ENCODE assay signal across 1 cellular context in the genomic region with DNA sequence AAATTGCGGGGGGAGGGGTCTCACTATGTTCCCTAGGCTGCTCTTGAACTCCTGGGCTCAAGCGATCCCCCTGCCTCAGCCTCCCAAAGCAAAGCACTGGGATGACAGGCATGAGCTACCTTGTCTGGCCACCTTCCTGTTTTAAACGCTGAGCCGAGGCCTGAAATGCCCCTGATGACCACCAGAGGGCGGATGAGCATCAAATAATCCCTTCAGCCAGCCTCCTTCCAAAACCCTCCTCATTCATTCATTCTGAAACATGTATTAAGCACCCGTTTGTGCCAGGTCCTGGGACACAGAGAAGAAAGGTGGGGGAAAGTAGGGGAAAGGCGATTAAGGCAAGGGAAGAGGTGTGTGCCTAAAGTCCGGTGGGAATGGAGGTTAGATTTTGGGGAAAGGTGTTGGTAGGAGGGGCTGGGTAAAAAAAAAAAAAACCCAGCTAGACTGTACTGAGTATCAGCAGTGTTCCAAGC.
TF ChIP-seq lines count a peak whose summit lies in the region.

No MANE protein-coding gene starts in this region.

TF ChIP-seq in GM23338, 12 proteins besides CTCF, POLR2A, EP300 and RAD21 (continued from another document):
- TF ChIP-seq, protein P1, sequence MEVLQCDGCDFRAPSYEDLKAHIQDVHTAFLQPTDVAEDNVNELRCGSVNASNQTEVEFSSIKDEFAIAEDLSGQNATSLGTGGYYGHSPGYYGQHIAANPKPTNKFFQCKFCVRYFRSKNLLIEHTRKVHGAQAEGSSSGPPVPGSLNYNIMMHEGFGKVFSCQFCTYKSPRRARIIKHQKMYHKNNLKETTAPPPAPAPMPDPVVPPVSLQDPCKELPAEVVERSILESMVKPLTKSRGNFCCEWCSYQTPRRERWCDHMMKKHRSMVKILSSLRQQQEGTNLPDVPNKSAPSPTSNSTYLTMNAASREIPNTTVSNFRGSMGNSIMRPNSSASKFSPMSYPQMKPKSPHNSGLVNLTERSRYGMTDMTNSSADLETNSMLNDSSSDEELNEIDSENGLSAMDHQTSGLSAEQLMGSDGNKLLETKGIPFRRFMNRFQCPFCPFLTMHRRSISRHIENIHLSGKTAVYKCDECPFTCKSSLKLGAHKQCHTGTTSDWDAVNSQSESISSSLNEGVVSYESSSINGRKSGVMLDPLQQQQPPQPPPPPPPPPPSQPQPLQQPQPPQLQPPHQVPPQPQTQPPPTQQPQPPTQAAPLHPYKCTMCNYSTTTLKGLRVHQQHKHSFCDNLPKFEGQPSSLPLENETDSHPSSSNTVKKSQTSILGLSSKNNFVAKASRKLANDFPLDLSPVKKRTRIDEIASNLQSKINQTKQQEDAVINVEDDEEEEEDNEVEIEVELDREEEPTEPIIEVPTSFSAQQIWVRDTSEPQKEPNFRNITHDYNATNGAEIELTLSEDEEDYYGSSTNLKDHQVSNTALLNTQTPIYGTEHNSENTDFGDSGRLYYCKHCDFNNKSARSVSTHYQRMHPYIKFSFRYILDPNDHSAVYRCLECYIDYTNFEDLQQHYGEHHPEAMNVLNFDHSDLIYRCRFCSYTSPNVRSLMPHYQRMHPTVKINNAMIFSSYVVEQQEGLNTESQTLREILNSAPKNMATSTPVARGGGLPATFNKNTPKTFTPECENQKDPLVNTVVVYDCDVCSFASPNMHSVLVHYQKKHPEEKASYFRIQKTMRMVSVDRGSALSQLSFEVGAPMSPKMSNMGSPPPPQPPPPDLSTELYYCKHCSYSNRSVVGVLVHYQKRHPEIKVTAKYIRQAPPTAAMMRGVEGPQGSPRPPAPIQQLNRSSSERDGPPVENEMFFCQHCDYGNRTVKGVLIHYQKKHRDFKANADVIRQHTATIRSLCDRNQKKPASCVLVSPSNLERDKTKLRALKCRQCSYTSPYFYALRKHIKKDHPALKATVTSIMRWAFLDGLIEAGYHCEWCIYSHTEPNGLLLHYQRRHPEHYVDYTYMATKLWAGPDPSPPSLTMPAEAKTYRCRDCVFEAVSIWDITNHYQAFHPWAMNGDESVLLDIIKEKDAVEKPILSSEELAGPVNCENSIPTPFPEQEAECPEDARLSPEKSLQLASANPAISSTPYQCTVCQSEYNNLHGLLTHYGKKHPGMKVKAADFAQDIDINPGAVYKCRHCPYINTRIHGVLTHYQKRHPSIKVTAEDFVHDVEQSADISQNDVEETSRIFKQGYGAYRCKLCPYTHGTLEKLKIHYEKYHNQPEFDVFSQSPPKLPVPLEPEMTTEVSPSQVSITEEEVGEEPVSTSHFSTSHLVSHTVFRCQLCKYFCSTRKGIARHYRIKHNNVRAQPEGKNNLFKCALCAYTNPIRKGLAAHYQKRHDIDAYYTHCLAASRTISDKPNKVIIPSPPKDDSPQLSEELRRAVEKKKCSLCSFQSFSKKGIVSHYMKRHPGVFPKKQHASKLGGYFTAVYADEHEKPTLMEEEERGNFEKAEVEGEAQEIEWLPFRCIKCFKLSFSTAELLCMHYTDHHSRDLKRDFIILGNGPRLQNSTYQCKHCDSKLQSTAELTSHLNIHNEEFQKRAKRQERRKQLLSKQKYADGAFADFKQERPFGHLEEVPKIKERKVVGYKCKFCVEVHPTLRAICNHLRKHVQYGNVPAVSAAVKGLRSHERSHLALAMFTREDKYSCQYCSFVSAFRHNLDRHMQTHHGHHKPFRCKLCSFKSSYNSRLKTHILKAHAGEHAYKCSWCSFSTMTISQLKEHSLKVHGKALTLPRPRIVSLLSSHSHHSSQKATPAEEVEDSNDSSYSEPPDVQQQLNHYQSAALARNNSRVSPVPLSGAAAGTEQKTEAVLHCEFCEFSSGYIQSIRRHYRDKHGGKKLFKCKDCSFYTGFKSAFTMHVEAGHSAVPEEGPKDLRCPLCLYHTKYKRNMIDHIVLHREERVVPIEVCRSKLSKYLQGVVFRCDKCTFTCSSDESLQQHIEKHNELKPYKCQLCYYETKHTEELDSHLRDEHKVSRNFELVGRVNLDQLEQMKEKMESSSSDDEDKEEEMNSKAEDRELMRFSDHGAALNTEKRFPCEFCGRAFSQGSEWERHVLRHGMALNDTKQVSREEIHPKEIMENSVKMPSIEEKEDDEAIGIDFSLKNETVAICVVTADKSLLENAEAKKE (CRISPR knock-in tag; IDR thresholded peaks at IDR 0.05): no peak
- no peak for TF ChIP-seq POLR2AphosphoS5 (IDR thresholded peaks at IDR 0.05; ENCODE audit: low read depth)
- TF ChIP-seq CREB1 (CRISPR knock-in tag; IDR thresholded peaks at IDR 0.05; ENCODE audit: low read depth): no peak
- TF ChIP-seq, protein P2, sequence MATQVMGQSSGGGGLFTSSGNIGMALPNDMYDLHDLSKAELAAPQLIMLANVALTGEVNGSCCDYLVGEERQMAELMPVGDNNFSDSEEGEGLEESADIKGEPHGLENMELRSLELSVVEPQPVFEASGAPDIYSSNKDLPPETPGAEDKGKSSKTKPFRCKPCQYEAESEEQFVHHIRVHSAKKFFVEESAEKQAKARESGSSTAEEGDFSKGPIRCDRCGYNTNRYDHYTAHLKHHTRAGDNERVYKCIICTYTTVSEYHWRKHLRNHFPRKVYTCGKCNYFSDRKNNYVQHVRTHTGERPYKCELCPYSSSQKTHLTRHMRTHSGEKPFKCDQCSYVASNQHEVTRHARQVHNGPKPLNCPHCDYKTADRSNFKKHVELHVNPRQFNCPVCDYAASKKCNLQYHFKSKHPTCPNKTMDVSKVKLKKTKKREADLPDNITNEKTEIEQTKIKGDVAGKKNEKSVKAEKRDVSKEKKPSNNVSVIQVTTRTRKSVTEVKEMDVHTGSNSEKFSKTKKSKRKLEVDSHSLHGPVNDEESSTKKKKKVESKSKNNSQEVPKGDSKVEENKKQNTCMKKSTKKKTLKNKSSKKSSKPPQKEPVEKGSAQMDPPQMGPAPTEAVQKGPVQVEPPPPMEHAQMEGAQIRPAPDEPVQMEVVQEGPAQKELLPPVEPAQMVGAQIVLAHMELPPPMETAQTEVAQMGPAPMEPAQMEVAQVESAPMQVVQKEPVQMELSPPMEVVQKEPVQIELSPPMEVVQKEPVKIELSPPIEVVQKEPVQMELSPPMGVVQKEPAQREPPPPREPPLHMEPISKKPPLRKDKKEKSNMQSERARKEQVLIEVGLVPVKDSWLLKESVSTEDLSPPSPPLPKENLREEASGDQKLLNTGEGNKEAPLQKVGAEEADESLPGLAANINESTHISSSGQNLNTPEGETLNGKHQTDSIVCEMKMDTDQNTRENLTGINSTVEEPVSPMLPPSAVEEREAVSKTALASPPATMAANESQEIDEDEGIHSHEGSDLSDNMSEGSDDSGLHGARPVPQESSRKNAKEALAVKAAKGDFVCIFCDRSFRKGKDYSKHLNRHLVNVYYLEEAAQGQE (IDR thresholded peaks at IDR 0.05; ENCODE audit: unreplicated experiment): no peak
- TF ChIP-seq ZNF114 (CRISPR knock-in tag; IDR thresholded peaks at IDR 0.05): no peak
- TF ChIP-seq JUNB (IDR thresholded peaks at IDR 0.05; ENCODE audit: unreplicated experiment): no peak
- TF ChIP-seq STAT1 (IDR thresholded peaks at IDR 0.05; ENCODE audit: unreplicated experiment): no peak
